Comparison of ENCODE assay signal across 10 cellular contexts in genomic region chr20:46683620-46683938, GRCh38. TPM values are rescaled to one million over a fixed set of nuclear protein-coding genes. Genes with fewer than 3 reads are reported as not detected.
DNase-seq lines count a peak whose midpoint lies in the region; ATAC-seq and TF ChIP-seq lines count a peak whose summit lies in the region.
"Had no signal": no experiment of that assay in that cellular context is flagged by ENCODE, and none has a peak within 500 bp of the region (broad histone marks: within the 10 kb centered on the region; RNA-seq: fewer than 3 reads in every experiment).

No MANE protein-coding gene starts in this region.

- H3K27me3 Mint-ChIP-seq in H9 (ENCODE audit: low read depth) (no peaks in the 10 kb centered on the region), brain (peaks cover 2% of the 10 kb centered on the region)

- no peak overlapping the region for H2BK5ac ChIP-seq in H9 (ENCODE audit: insufficient read length, low read length)

- no peaks in the 10 kb centered on the region for H3K27me3 ChIP-seq in H9 (ENCODE audit: insufficient read depth, low read length)
- H3K27me3 ChIP-seq in hepatocyte = no peaks in the 10 kb centered on the region
- no peaks in the 10 kb centered on the region for H3K27me3 ChIP-seq in sigmoid colon

- H3K9ac ChIP-seq in H9 (ENCODE audit: extremely low read depth, insufficient read length, low read length) = peak overlapping the region; percentile 68

- H3K23ac ChIP-seq in H9 (ENCODE audit: insufficient read length, low read depth, low read length) = no peak overlapping the region

- H3K27ac ChIP-seq in H9 (ENCODE audit: insufficient read length, low read depth, low read length) = no peak overlapping the region
- H3K27ac ChIP-seq in hepatocyte = peak overlapping the region; percentile 95
- peak overlapping the region; percentile 33 to 68 (median 62) for H3K27ac ChIP-seq in sigmoid colon

- no peak overlapping the region for H2BK120ac ChIP-seq in H9 (ENCODE audit: low read depth, low read length, poor library complexity, severe bottlenecking)

- no peaks in the 10 kb centered on the region for H3K9me3 ChIP-seq in H9 (ENCODE audit: control insufficient read depth, low read depth, low read length)
- no peaks in the 10 kb centered on the region for H3K9me3 ChIP-seq in hepatocyte (ENCODE audit: low read depth)
- H3K9me3 ChIP-seq in sigmoid colon = no peaks in the 10 kb centered on the region

- H2AFZ ChIP-seq in H9 (ENCODE audit: low read length) (no peak overlapping the region), hepatocyte (no peak overlapping the region)

- no peak overlapping the region for H3K18ac ChIP-seq in H9 (ENCODE audit: insufficient read length, low read depth, low read length)

- H3K36me3 ChIP-seq in hepatocyte (replicated peaks; ENCODE audit: insufficient read depth, low read depth) (no peaks in the 10 kb centered on the region), sigmoid colon (peaks cover 0 to 27% (median 2%) of the 10 kb centered on the region in 4 donors)

- DNase-seq in H9 (no peak), hepatocyte (ENCODE audit: low spot score) (no peak), sigmoid colon (no peak), HPDE6-E6E7 (ENCODE audit: extremely low spot score) (no peak)
- DNase-seq in stimulated activated CD4-positive, alpha-beta T cell treated with anti-CD3 and anti-CD28 coated beads, Interleukin-4, amount 100 ng/mL, for 1 hour = no peak
- DNase-seq: left colon had no signal

- no peaks in the 10 kb centered on the region for H3K9me2 ChIP-seq in hepatocyte (replicated peaks; ENCODE audit: insufficient read depth)

- WGBS in H9 (ENCODE audit: extremely low coverage, insufficient read length, low lambda C conversion rate) = no CpG with 5 or more reads among the region's 9 CpGs
- WGBS in hepatocyte (ENCODE audit: low lambda C conversion rate, missing lambda C conversion rate) = 45% methylated on average over 9 of the region's 9 CpGs
- WGBS in sigmoid colon, 2 donors = 75 to 81% methylated on average over 9 of the region's 9 CpGs

- H3K4me1 Mint-ChIP-seq in H9 = peaks cover 63 to 64% of the 10 kb centered on the region in 2 experiments
- peaks cover 76% of the 10 kb centered on the region for H3K4me1 Mint-ChIP-seq in brain

- peak overlapping the region; percentile 83 for H3K4me2 ChIP-seq in H9 (ENCODE audit: insufficient read depth, insufficient read length, low read length)
- peak overlapping the region; percentile 82 for H3K4me2 ChIP-seq in hepatocyte

- H2BK12ac ChIP-seq in H9 (ENCODE audit: insufficient read length, low read depth, low read length) = no peak overlapping the region

- H2AK5ac ChIP-seq in H9 (ENCODE audit: insufficient read length, low read length) = no peak overlapping the region

- peaks cover 7% of the 10 kb centered on the region for H3K79me1 ChIP-seq in H9 (ENCODE audit: insufficient read depth, low read depth, low read length, poor library complexity, severe bottlenecking)

- peaks cover 0 to 3% of the 10 kb centered on the region in 2 experiments; a peak in 1 of 5 replicates for H3K9me3 Mint-ChIP-seq in H9
- peaks cover 0 to 3% (median 0%) of the 10 kb centered on the region in 5 experiments for H3K9me3 Mint-ChIP-seq in brain

- no peak overlapping the region for H2BK15ac ChIP-seq in H9 (ENCODE audit: low read depth, low read length)

- no peak for TF ChIP-seq CTCF in H9 (conservative IDR thresholded peaks at IDR 0.05)
- TF ChIP-seq CTCF in brain (conservative IDR thresholded peaks at IDR 0.05) = no peak
- no peak for TF ChIP-seq CTCF in hepatocyte (IDR thresholded peaks at IDR 0.05; ENCODE audit: poor library complexity)
- no peak for TF ChIP-seq CTCF in sigmoid colon (IDR thresholded peaks at IDR 0.05)

- H4K20me1 ChIP-seq in H9 (ENCODE audit: control insufficient read depth, insufficient read depth, insufficient read length) = no peaks in the 10 kb centered on the region
- H4K20me1 ChIP-seq in hepatocyte (ENCODE audit: insufficient read depth, poor library complexity, severe bottlenecking) = peaks cover 2% of the 10 kb centered on the region

- H3K4me1 ChIP-seq in H9 (ENCODE audit: insufficient read depth, low read length) (peaks cover 13% of the 10 kb centered on the region; the same call in 1 of the 2 replicates), hepatocyte (ENCODE audit: insufficient read depth) (peaks cover 14% of the 10 kb centered on the region), sigmoid colon (peaks cover 0 to 58% (median 43%) of the 10 kb centered on the region in 4 donors)

- H3K27ac Mint-ChIP-seq in H9 (peak overlapping the region; percentile 63 to 97 (median 85)), brain (peak overlapping the region; percentile 13 to 87 (median 84))

- H3K36me3 Mint-ChIP-seq in H9 (ENCODE audit: insufficient read depth in 1 of 3, low read depth in 3 of 3) (peaks cover 25 to 51% (median 47%) of the 10 kb centered on the region in 3 experiments), brain (peaks cover 41% of the 10 kb centered on the region)

- no peak overlapping the region for H2BK20ac ChIP-seq in H9 (ENCODE audit: low read depth, low read length, poor library complexity, severe bottlenecking)

- H3K4ac ChIP-seq in H9 (ENCODE audit: low read depth, low read length) = no peak overlapping the region

- no peak overlapping the region for H3T11ph ChIP-seq in H9 (ENCODE audit: low read length)

- no peak overlapping the region for H4K91ac ChIP-seq in H9 (ENCODE audit: insufficient read length, low read depth, low read length)

- no peak for TF ChIP-seq POLR2A in sigmoid colon (IDR thresholded peaks at IDR 0.05)

- H3K79me2 ChIP-seq in H9 (ENCODE audit: insufficient read depth, low read length) (peaks cover 12% of the 10 kb centered on the region; the same call in 1 of the 2 replicates), hepatocyte (peaks cover 62% of the 10 kb centered on the region)

- no peak for ATAC-seq in GM21526 (IDR thresholded peaks at IDR 0.05; ENCODE audit: low FRiP score, unreplicated experiment)
- no peak for ATAC-seq in GM21786 (IDR thresholded peaks at IDR 0.05; ENCODE audit: unreplicated experiment)

- H3K4me3 Mint-ChIP-seq in H9 = peak overlapping the region; percentile 78 to 85
- peak overlapping the region; percentile 62 to 82 (median 73) for H3K4me3 Mint-ChIP-seq in brain

- H3K4me3 ChIP-seq in hepatocyte (peak overlapping the region; percentile 1), sigmoid colon (peak overlapping the region in 3 of 4 donors; percentile 32 to 41 (median 41))

- no peak overlapping the region for H4K8ac ChIP-seq in H9 (replicated peaks; ENCODE audit: insufficient read length, low read depth, low read length)

- intact Hi-C loops in sigmoid colon (cut with DNase I) = loop anchor here (5.0 to 10.0 kb wide), 3 partner anchors 121 to 589 kb away; partner anchors contain the start of gene ZNF334

- no peak overlapping the region for H4K5ac ChIP-seq in H9 (ENCODE audit: insufficient read length, low read depth, low read length)

- H3K14ac ChIP-seq in H9 (ENCODE audit: insufficient read depth, low read length) = peak overlapping the region; percentile 19; the same call in 1 of the 2 replicates

- no peak overlapping the region for H3K56ac ChIP-seq in H9 (ENCODE audit: insufficient read length, low read depth, low read length)

- no peak for TF ChIP-seq EP300 in sigmoid colon (IDR thresholded peaks at IDR 0.05)

- peaks cover 10% of the 10 kb centered on the region for H3K23me2 ChIP-seq in H9 (ENCODE audit: insufficient read length, low read depth, low read length, poor library complexity, severe bottlenecking)

RNA-seq across cellular contexts. Expression of gene TP53RK, which starts 5.7 kb away (rescaled TPM):
- total RNA-seq in H9 (2021) (21.1 and 21.5 TPM in 2 replicates), hepatocyte (19.6 and 22.7 TPM in 2 replicates), sigmoid colon (10 to 100 TPM in 3 of 4 donors, 1 to 10 TPM in 1; 9.1 to 24.4 (median 18.9) TPM)
- polyA plus RNA-seq in brain (ENCODE audit: insufficient read depth, low read depth, low replicate concordance) (8.3 TPM), hepatocyte (19.8 and 21.4 TPM in 2 replicates), sigmoid colon (10 to 100 TPM in 1 of 3 donors, 1 to 10 TPM in 2; 8.4 to 10.2 (median 9.5) TPM)

RNA-seq across cellular contexts. Expression of gene SLC2A10, which starts 25.9 kb away (rescaled TPM):
- total RNA-seq in H9 (2021) = 8.2 and 9.9 TPM in 2 replicates
- 1.1 TPM for polyA plus RNA-seq in brain (ENCODE audit: insufficient read depth, low read depth, low replicate concordance)
- 23.7 and 37.2 TPM in 2 replicates for total RNA-seq in hepatocyte
- 23.4 and 28.2 TPM in 2 replicates for polyA plus RNA-seq in hepatocyte
- total RNA-seq in sigmoid colon = 10 to 100 TPM in 1 of 4 donors, 1 to 10 TPM in 3; 6.4 to 18.8 (median 8.8) TPM
- 10 to 100 TPM in 2 of 3 donors, 1 to 10 TPM in 1; 8.6 to 28.2 (median 10.9) TPM for polyA plus RNA-seq in sigmoid colon

RNA-seq across cellular contexts. Expression of gene SLC13A3, which starts 32.3 kb away (rescaled TPM):
- total RNA-seq in H9 (2021) (15.2 and 17.5 TPM in 2 replicates), hepatocyte (1.8 and 2.4 TPM in 2 replicates), sigmoid colon (1 to 10 TPM in 3 of 4 donors, under 1 TPM in 1; 0.49 to 4.2 (median 1.8) TPM)
- polyA plus RNA-seq in brain (ENCODE audit: insufficient read depth, low read depth, low replicate concordance) (10.3 TPM), hepatocyte (6.7 and 9.4 TPM in 2 replicates), sigmoid colon (under 1 TPM in 1 of 3 donors, not detected in 2; 0.48 TPM)
- total RNA-seq: M059J had no signal
